In the genomic region with DNA sequence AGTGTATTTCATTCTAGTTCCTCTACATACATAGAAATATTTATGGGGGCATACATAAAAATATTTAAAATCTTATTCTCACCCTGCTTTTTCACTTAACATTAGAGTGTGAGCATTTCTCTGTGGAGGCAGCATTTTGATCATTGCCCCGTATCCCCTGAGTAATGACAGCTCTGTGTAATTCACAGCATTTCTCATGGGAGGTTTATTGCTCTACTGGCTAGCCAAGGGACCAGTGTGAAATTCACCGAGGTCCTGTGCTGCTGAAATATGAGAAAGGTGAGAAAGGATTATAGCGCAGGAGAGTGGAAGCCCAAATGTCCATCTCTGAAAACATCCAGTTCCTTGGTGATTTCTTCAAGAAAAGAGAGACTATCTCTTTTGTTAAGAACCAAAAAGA, we compare ENCODE assay signal across 10 cellular contexts. TPM values are rescaled to one million over a fixed set of nuclear protein-coding genes. Genes with fewer than 3 reads are reported as not detected.
DNase-seq lines count a peak whose midpoint lies in the region; ATAC-seq and TF ChIP-seq lines count a peak whose summit lies in the region.
"Had no signal": no experiment of that assay in that cellular context is flagged by ENCODE, and none has a peak within 500 bp of the region (broad histone marks: within the 10 kb centered on the region; RNA-seq: fewer than 3 reads in every experiment).

No MANE protein-coding gene starts in this region.

- H3K9me3 ChIP-seq in left ventricle myocardium inferior (replicated peaks) (no peaks in the 10 kb centered on the region), osteoblast (ENCODE audit: low read depth, low read length) (no peaks in the 10 kb centered on the region), aorta (ENCODE audit: control insufficient read depth, low read length) (no peaks in the 10 kb centered on the region), vagina (no peaks in the 10 kb centered on the region)

- H3K9me3 Mint-ChIP-seq in dendritic cell treated with granulocyte-macrophage colony-stimulating factor and Interleukin-4, amounts not matched to agents 40 ng/mL and 50 ng/mL, for 4 days: no peaks in the 10 kb centered on the region

- intact Hi-C loops in left ventricle myocardium inferior (cut with micrococcal nuclease) (no loop called here), cardiac septum (cut with DNase I) (no loop called here), aorta (cut with DNase I) (loop anchor here in 1 of 2 donors (5.0 to 10.0 kb wide), 2 partner anchors 124 to 176 kb away; no protein-coding TSS in a partner anchor), vagina (cut with DNase I) (no loop called here)
- intact Hi-C loops in dendritic cell treated with granulocyte-macrophage colony-stimulating factor and Interleukin-4, amounts not matched to agents 40 ng/mL and 50 ng/mL, for 4 days (cut with micrococcal nuclease): no loop called here

- peak overlapping the region; percentile 66 for H3K4me2 ChIP-seq in osteoblast (ENCODE audit: insufficient read depth, low read length)

- H3K4me3 ChIP-seq in left ventricle myocardium inferior: no peak overlapping the region
- no peak overlapping the region for H3K4me3 ChIP-seq in osteoblast (ENCODE audit: insufficient read depth, low read length)
- peak overlapping the region in 1 of 2 donors; percentile 18 for H3K4me3 ChIP-seq in aorta (ENCODE audit: low read length in 2 of 2)
- H3K4me3 ChIP-seq in vagina: no peak overlapping the region

- H3K4me1 Mint-ChIP-seq in dendritic cell treated with granulocyte-macrophage colony-stimulating factor and Interleukin-4, amounts not matched to agents 40 ng/mL and 50 ng/mL, for 4 days (ENCODE audit: low read depth): peaks cover 72% of the 10 kb centered on the region

- TF ChIP-seq POLR2A in vagina (IDR thresholded peaks at IDR 0.05): no peak

- peaks cover 8% of the 10 kb centered on the region for H3K36me3 Mint-ChIP-seq in dendritic cell treated with granulocyte-macrophage colony-stimulating factor and Interleukin-4, amounts not matched to agents 40 ng/mL and 50 ng/mL, for 4 days (ENCODE audit: low read depth)

- 25 to 27% methylated on average over 3 of the region's 3 CpGs for WGBS in aorta, 2 donors

- DNase-seq in left ventricle myocardium inferior (no peak), cardiac septum (ENCODE audit: low spot score) (no peak), osteoblast (ENCODE audit: insufficient read length, low spot score, missing footprints) (no peak), aorta (no peak), vagina (ENCODE audit: extremely low spot score in 2 of 2) (no peak), NCI-H1417 treated with DMSO at 0.1 percent for 48 hours (lab: John Stamatoyannopoulos, UW) (no peak), RPMI8226 (no peak)
- DNase-seq: MV-4-11, WERI-Rb-1 had no signal

- H4K20me1 ChIP-seq in osteoblast (ENCODE audit: insufficient read depth, low read length): peaks cover 23% of the 10 kb centered on the region

- H3K27ac ChIP-seq in left ventricle myocardium inferior (replicated peaks): peak overlapping the region; percentile 23
- peak overlapping the region; percentile 71 for H3K27ac ChIP-seq in osteoblast (ENCODE audit: low read depth, low read length)
- H3K27ac ChIP-seq in aorta (ENCODE audit: low read depth in 1 of 2, low read length in 2 of 2): peak overlapping the region; percentile 71 to 77
- no peak overlapping the region for H3K27ac ChIP-seq in vagina
- H3K27ac ChIP-seq: WERI-Rb-1 had no signal

- peaks cover 86% of the 10 kb centered on the region for H3K79me2 ChIP-seq in osteoblast (ENCODE audit: insufficient read depth, low read length)

- peaks cover 85% of the 10 kb centered on the region for H3K4me1 ChIP-seq in left ventricle myocardium inferior
- peaks cover 83% of the 10 kb centered on the region for H3K4me1 ChIP-seq in osteoblast (ENCODE audit: insufficient read depth, low read length)
- H3K4me1 ChIP-seq in aorta (ENCODE audit: control insufficient read depth in 1 of 2, insufficient read depth in 2 of 2, low read length in 2 of 2): peaks cover 6 to 19% of the 10 kb centered on the region in 2 donors
- peaks cover 49% of the 10 kb centered on the region for H3K4me1 ChIP-seq in vagina

- no peaks in the 10 kb centered on the region for H3K27me3 Mint-ChIP-seq in dendritic cell treated with granulocyte-macrophage colony-stimulating factor and Interleukin-4, amounts not matched to agents 40 ng/mL and 50 ng/mL, for 4 days

- H3K36me3 ChIP-seq in left ventricle myocardium inferior (no peaks in the 10 kb centered on the region), osteoblast (ENCODE audit: insufficient read depth, low read length) (no peaks in the 10 kb centered on the region), aorta (ENCODE audit: control insufficient read depth in 1 of 2, insufficient read depth in 2 of 2, low read length in 1 of 2) (no peaks in the 10 kb centered on the region), vagina (no peaks in the 10 kb centered on the region)
- H3K36me3 ChIP-seq: WERI-Rb-1 had no signal

- no peaks in the 10 kb centered on the region for H3K27me3 ChIP-seq in left ventricle myocardium inferior (ENCODE audit: low read depth)
- no peaks in the 10 kb centered on the region for H3K27me3 ChIP-seq in osteoblast (ENCODE audit: insufficient read depth, low read length)
- no peaks in the 10 kb centered on the region for H3K27me3 ChIP-seq in aorta (ENCODE audit: control insufficient read depth in 1 of 2, insufficient read depth in 2 of 2, low read length in 1 of 2)
- H3K27me3 ChIP-seq in vagina: no peaks in the 10 kb centered on the region

- H3K4me3 Mint-ChIP-seq in dendritic cell treated with granulocyte-macrophage colony-stimulating factor and Interleukin-4, amounts not matched to agents 40 ng/mL and 50 ng/mL, for 4 days: no peak overlapping the region

- no peak for TF ChIP-seq CTCF in left ventricle myocardium inferior (IDR thresholded peaks at IDR 0.05; ENCODE audit: borderline replicate concordance)
- no peak for TF ChIP-seq CTCF in osteoblast (IDR thresholded peaks at IDR 0.05; ENCODE audit: extremely low read depth, low read depth, low read length)
- no peak for TF ChIP-seq CTCF in vagina (IDR thresholded peaks at IDR 0.05)

- no peak for ATAC-seq in aorta (ENCODE audit: low FRiP score)

- H2AFZ ChIP-seq in osteoblast (ENCODE audit: low read length): no peak overlapping the region

- peak overlapping the region; percentile 82 for H3K27ac Mint-ChIP-seq in dendritic cell treated with granulocyte-macrophage colony-stimulating factor and Interleukin-4, amounts not matched to agents 40 ng/mL and 50 ng/mL, for 4 days

RNA-seq across cellular contexts. Expression of a gene that starts 22.9 kb away (rescaled TPM):
- total RNA-seq in left ventricle myocardium inferior (12.9 TPM), cardiac septum (16.9 TPM), osteoblast (145 and 147 TPM in 2 replicates), aorta (10 to 100 TPM; 45.6 to 51.5 TPM), vagina (19.4 TPM)
- 10 to 100 TPM; 11.8 to 12.8 TPM for polyA plus RNA-seq in aorta
